In the genomic region with DNA sequence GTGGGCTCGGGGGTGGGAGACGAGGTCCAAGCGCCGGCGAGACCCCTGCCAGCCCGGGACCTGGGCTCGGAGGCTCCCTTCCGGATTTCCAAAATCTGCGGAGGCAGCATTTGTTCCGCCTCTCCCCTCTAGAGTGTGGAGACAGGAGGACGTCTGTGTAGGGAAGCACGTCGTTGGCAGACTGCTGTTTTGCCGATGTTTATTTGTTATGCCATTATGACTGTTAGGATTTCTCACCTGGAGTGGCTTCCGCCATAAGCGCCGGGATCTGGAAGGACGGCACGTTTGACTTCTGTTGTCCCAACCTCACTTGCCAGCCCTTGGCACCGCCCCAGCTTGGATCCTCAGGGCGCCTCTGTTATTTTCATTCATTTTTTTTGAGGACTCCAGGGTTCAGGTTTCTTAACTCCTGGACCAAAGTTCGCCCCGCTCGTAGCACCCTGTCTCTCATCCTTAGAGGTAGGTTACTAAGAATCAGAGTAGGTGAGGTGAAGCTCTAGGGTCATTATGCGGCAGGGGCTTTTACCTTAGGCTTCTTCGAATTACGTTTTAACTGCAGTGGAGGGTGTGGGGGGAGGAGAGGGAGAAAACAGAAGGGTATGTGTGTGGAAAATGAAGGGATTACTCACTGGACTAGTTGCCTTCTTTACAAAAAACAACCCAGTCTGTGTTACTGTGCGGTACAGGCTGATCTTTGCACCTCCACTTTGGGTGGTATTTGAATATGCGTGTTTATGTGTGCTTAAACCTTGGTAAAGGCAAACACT, we compare ENCODE assay signal across 8 cellular contexts. TPM values are rescaled to one million over a fixed set of nuclear protein-coding genes. Genes with fewer than 3 reads are reported as not detected.
A peak's percentile ranks its signal among the peaks of the same experiment; 100 is the strongest.
DNase-seq lines count a peak whose midpoint lies in the region; ATAC-seq, FAIRE-seq and TF ChIP-seq lines count a peak whose summit lies in the region.

No MANE protein-coding gene starts in this region.

- TF ChIP-seq CTCF in psoas muscle (IDR thresholded peaks at IDR 0.05): no peak

- peaks cover 6% of the 10 kb centered on the region for H3K4me1 Mint-ChIP-seq in activated T-helper 1 cell treated with anti-CD3 and anti-CD28 coated beads, Interleukin-12 subunit alpha, Interleukin-12 subunit beta, Interleukin-2, Interleukin-4 antibody, amounts not matched to agents 30 ng/mL and 10 ng/mL and 1 ng/mL, durations not matched to agents 14 hours and 24 hours and 36 hours (ENCODE audit: low read depth)

- H3K4me3 Mint-ChIP-seq in activated T-helper 1 cell treated with anti-CD3 and anti-CD28 coated beads, Interleukin-12 subunit alpha, Interleukin-12 subunit beta, Interleukin-2, Interleukin-4 antibody, amounts not matched to agents 30 ng/mL and 10 ng/mL and 1 ng/mL, durations not matched to agents 14 hours and 24 hours and 36 hours: peak overlapping the region; percentile 85

- peaks cover 40% of the 10 kb centered on the region for H3K27me3 Mint-ChIP-seq in activated T-helper 1 cell treated with anti-CD3 and anti-CD28 coated beads, Interleukin-12 subunit alpha, Interleukin-12 subunit beta, Interleukin-2, Interleukin-4 antibody, amounts not matched to agents 30 ng/mL and 10 ng/mL and 1 ng/mL, durations not matched to agents 14 hours and 24 hours and 36 hours (ENCODE audit: insufficient read depth)

- peaks cover 2% of the 10 kb centered on the region for H3K36me3 Mint-ChIP-seq in activated T-helper 1 cell treated with anti-CD3 and anti-CD28 coated beads, Interleukin-12 subunit alpha, Interleukin-12 subunit beta, Interleukin-2, Interleukin-4 antibody, amounts not matched to agents 30 ng/mL and 10 ng/mL and 1 ng/mL, durations not matched to agents 14 hours and 24 hours and 36 hours (ENCODE audit: low read depth)

- TF ChIP-seq POLR2A in GM12892 (IDR thresholded peaks at IDR 0.05; ENCODE audit: low read depth, low read length): no peak

- intact Hi-C loops in activated T-helper 1 cell treated with anti-CD3 and anti-CD28 coated beads, Interleukin-12 subunit alpha, Interleukin-12 subunit beta, Interleukin-2, Interleukin-4 antibody, amounts not matched to agents 30 ng/mL and 10 ng/mL and 1 ng/mL, durations not matched to agents 14 hours and 24 hours and 36 hours (cut with micrococcal nuclease): no loop called here
- intact Hi-C loops in left cardiac atrium (cut with DNase I): no loop called here
- intact Hi-C loops in psoas muscle (cut with DNase I): loop anchor here in 1 of 2 donors (1.0 kb wide), 1 partner anchor 19 kb away; no protein-coding TSS in a partner anchor

- no peaks in the 10 kb centered on the region for H3K9me3 Mint-ChIP-seq in activated T-helper 1 cell treated with anti-CD3 and anti-CD28 coated beads, Interleukin-12 subunit alpha, Interleukin-12 subunit beta, Interleukin-2, Interleukin-4 antibody, amounts not matched to agents 30 ng/mL and 10 ng/mL and 1 ng/mL, durations not matched to agents 14 hours and 24 hours and 36 hours

- H3K4me1 ChIP-seq in psoas muscle: no peaks in the 10 kb centered on the region

- no peak for FAIRE-seq in GM12892 (lab: Jason Lieb, UNC)

- H3K27me3 ChIP-seq in psoas muscle (ENCODE audit: insufficient read depth in 3 of 3, low read length in 2 of 3): peaks cover 0 to 2% (median 0%) of the 10 kb centered on the region in 3 donors

- WGBS in psoas muscle, 3 donors: 5 to 11% (median 7%) methylated on average over 29 of the region's 29 CpGs

- H3K27ac Mint-ChIP-seq in activated T-helper 1 cell treated with anti-CD3 and anti-CD28 coated beads, Interleukin-12 subunit alpha, Interleukin-12 subunit beta, Interleukin-2, Interleukin-4 antibody, amounts not matched to agents 30 ng/mL and 10 ng/mL and 1 ng/mL, durations not matched to agents 14 hours and 24 hours and 36 hours: peak overlapping the region; percentile 52

- peak; percentile 24 for ATAC-seq in GM21515 (IDR thresholded peaks at IDR 0.05; ENCODE audit: unreplicated experiment)
- ATAC-seq in left cardiac atrium: peak; percentile 56 to 73
- peak; percentile 55 to 66 (median 65) for ATAC-seq in psoas muscle
- no peak for ATAC-seq in HG02571 (IDR thresholded peaks at IDR 0.05; ENCODE audit: unreplicated experiment)

- peak overlapping the region; percentile 71 for H3K27ac ChIP-seq in psoas muscle

- H3K9me3 ChIP-seq in psoas muscle: no peaks in the 10 kb centered on the region

- peak overlapping the region; percentile 92 for H3K4me3 ChIP-seq in psoas muscle

- no peaks in the 10 kb centered on the region for H3K36me3 ChIP-seq in psoas muscle (ENCODE audit: insufficient read depth in 1 of 2, low read depth in 1 of 2)

- DNase-seq in DMS 273 treated with DMSO at 0.1 percent for 48 hours (lab: John Stamatoyannopoulos, UW) (peak; percentile 63), NCI-H2081 treated with DMSO at 0.1 percent for 48 hours (lab: John Stamatoyannopoulos, UW) (peak; percentile 35), left cardiac atrium (peak; percentile 51), psoas muscle (peak; percentile 58 to 68), GM12892 (ENCODE audit: insufficient read length) (no peak)
- no peak for DNase-seq in activated T-helper 1 cell treated with anti-CD3 and anti-CD28 coated beads, Interleukin-12 subunit alpha, Interleukin-12 subunit beta, Interleukin-2, Interleukin-4 antibody, amounts not matched to agents 30 ng/mL and 10 ng/mL and 1 ng/mL, durations not matched to agents 14 hours and 24 hours and 36 hours (ENCODE audit: low spot score)

RNA-seq across cellular contexts. Expression of gene PYGL, which starts 0.5 kb away (rescaled TPM):
- 0.13 and 0.17 TPM in 2 replicates for total RNA-seq in activated T-helper 1 cell treated with anti-CD3 and anti-CD28 coated beads, Interleukin-12 subunit alpha, Interleukin-12 subunit beta, Interleukin-2, Interleukin-4 antibody, amounts not matched to agents 30 ng/mL and 10 ng/mL and 1 ng/mL, durations not matched to agents 14 hours and 24 hours and 36 hours
- total RNA-seq in left cardiac atrium (10 to 100 TPM; 27.3 to 30.2 TPM), psoas muscle (10 to 100 TPM in 3 of 4 donors, 1 to 10 TPM in 1; 7.6 to 24.7 (median 18.8) TPM)
- 1 to 10 TPM; 2.3 to 5.5 (median 3.6) TPM for polyA plus RNA-seq in psoas muscle
- polyA plus RNA-seq in GM12892 (2012; ENCODE audit: missing spikeins): 10.1 TPM

Comparison
In these comparisons a context has a peak if more than half of its experiments do, and no peak if none do; other contexts are left out.
1. DNase-seq: peak in DMS 273 treated with DMSO at 0.1 percent for 48 hours (single experiment), NCI-H2081 treated with DMSO at 0.1 percent for 48 hours (single experiment), left cardiac atrium (single experiment) and psoas muscle (2 of 2); none in activated T-helper 1 cell treated with anti-CD3 and anti-CD28 coated beads, Interleukin-12 subunit alpha, Interleukin-12 subunit beta, Interleukin-2, Interleukin-4 antibody, amounts not matched to agents 30 ng/mL and 10 ng/mL and 1 ng/mL, durations not matched to agents 14 hours and 24 hours and 36 hours (single experiment) and GM12892 (single experiment).